ENCODE assay signal across 14 cellular contexts in the genomic region with DNA sequence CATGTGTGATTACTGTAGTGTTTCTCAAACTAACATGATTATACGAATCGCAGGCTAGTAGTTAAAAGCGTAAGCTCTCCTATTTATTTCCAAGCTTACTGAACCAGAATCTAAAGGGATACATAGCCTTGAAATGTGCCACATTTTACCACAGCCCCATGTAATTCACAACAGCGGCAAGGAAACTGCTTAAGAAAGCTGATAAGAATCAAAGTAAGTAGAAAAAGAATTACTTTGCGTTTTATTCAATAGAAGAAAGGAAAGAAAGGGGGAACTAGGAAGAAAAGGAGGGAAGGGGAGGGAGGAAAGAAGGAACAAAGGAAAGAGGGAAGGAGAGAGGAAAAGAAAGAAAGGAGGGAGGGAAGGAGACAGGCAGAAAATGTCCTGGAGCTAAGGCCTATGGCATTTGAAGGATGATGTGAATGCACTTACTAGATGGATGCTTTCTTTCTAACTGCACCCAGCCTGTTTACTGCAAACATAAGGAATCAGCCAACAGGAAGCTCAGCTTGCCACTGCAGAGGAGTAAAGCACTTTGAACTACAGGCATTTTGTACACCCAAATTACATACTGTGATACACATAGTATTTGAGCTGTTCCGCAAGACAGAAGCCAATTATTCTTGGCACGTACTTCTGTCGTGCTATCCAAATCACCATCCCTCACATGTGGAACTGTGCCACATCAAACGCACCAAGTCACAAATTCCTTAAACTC.
A peak's percentile ranks its signal among the peaks of the same experiment; 100 is the strongest.
DNase-seq lines count a peak whose midpoint lies in the region; ATAC-seq and TF ChIP-seq lines count a peak whose summit lies in the region.
"Had no signal": no experiment of that assay in that cellular context is flagged by ENCODE, and none has a peak within 500 bp of the region (broad histone marks: within the 10 kb centered on the region; RNA-seq: fewer than 3 reads in every experiment).

No MANE protein-coding gene starts in this region.

- BruUV-seq in OCI-LY7 (replicated peaks; lab: Mats Ljungman, UMichigan) = no TSS peak

- in situ Hi-C loops in gastrocnemius medialis (cut with MboI; ENCODE audit: low sequenced_read_pairs in 4 of 4) = no loop called here

- no peak for TF ChIP-seq POLR2A in gastrocnemius medialis (IDR thresholded peaks at IDR 0.05)

- peaks cover 54% of the 10 kb centered on the region for H3K4me1 Mint-ChIP-seq in activated CD4-positive, alpha-beta T cell treated with anti-CD3 and anti-CD28 coated beads, Interleukin-2, amount 10 ng/mL, durations not matched to agents 24 days and 14 days
- H3K4me1 Mint-ChIP-seq in T-cell = peaks cover 21 to 43% (median 36%) of the 10 kb centered on the region in 3 donors

- intact Hi-C loops in activated CD4-positive, alpha-beta T cell treated with anti-CD3 and anti-CD28 coated beads, Interleukin-2, amount 10 ng/mL, durations not matched to agents 24 days and 14 days (cut with micrococcal nuclease) = no loop called here
- intact Hi-C loops in gastrocnemius medialis (cut with DNase I; ENCODE audit: low total_unique reads) = no loop called here
- intact Hi-C loops in OCI-LY7 (cut with micrococcal nuclease; ENCODE audit: unreplicated experiment) = no loop called here

- peaks cover 43 to 52% of the 10 kb centered on the region in 2 donors for H3K4me1 ChIP-seq in gastrocnemius medialis
- H3K4me1 ChIP-seq in OCI-LY7 (ENCODE audit: insufficient read depth, low read length, poor library complexity, severe bottlenecking) = no peaks in the 10 kb centered on the region
- H3K4me1 ChIP-seq: HAP-1 had no signal

- H2AFZ ChIP-seq in OCI-LY7 (ENCODE audit: low read length) = no peak overlapping the region

- H3K4me3 Mint-ChIP-seq in activated CD4-positive, alpha-beta T cell treated with anti-CD3 and anti-CD28 coated beads, Interleukin-2, amount 10 ng/mL, durations not matched to agents 24 days and 14 days = peak overlapping the region; percentile 41
- H3K4me3 Mint-ChIP-seq in T-cell = no peak overlapping the region

- H3K36me3 ChIP-seq in gastrocnemius medialis (no peaks in the 10 kb centered on the region), OCI-LY7 (ENCODE audit: insufficient read depth, low read length) (no peaks in the 10 kb centered on the region)
- H3K36me3 ChIP-seq: HAP-1 had no signal

- no peaks in the 10 kb centered on the region for H3K27me3 ChIP-seq in gastrocnemius medialis
- H3K27me3 ChIP-seq: foreskin keratinocyte had no signal

- H3K4me3 ChIP-seq in gastrocnemius medialis = no peak overlapping the region
- no peak overlapping the region for H3K4me3 ChIP-seq in OCI-LY7 (ENCODE audit: low read depth, low read length, poor library complexity, severe bottlenecking)
- H3K4me3 ChIP-seq: HAP-1 had no signal

- peaks cover 14% of the 10 kb centered on the region for H3K9me3 Mint-ChIP-seq in activated CD4-positive, alpha-beta T cell treated with anti-CD3 and anti-CD28 coated beads, Interleukin-2, amount 10 ng/mL, durations not matched to agents 24 days and 14 days
- peaks cover 0 to 4% (median 0%) of the 10 kb centered on the region in 3 donors for H3K9me3 Mint-ChIP-seq in T-cell
- H3K9me3 Mint-ChIP-seq: CD4-positive, alpha-beta memory T cell had no signal

- CTCF ChIA-PET in T-cell (lab: Charles Lee) (interaction anchor here (0.6 to 2.0 kb wide), 3 partner anchors 213 to 693 kb away, joined by 4 to 9 read pairs (median 4); no protein-coding TSS in a partner anchor), OCI-LY7 (lab: Charles Lee; ENCODE audit: unreplicated experiment) (no interaction called here)

- no peaks in the 10 kb centered on the region for H3K9me2 ChIP-seq in OCI-LY7 (ENCODE audit: insufficient read depth, low read length)

- DNase-seq in activated CD4-positive, alpha-beta T cell treated with anti-CD3 and anti-CD28 coated beads, Interleukin-2, amount 10 ng/mL, durations not matched to agents 24 days and 14 days = peak; percentile 73
- no peak for DNase-seq in activated CD4-positive, alpha-beta T cell treated with anti-CD3 and anti-CD28 coated beads, Interleukin-2, amount 50 U/mL, for 4 hours
- DNase-seq in T-cell = no peak
- peak; percentile 70 for DNase-seq in iris pigment epithelial cell (ENCODE audit: low read depth)
- no peak for DNase-seq in gastrocnemius medialis
- no peak for DNase-seq in dermis blood vessel endothelial cell
- no peak for DNase-seq in NCI-H748 treated with DMSO at 0.1 percent for 48 hours (lab: John Stamatoyannopoulos, UW)
- DNase-seq in OCI-LY7 (ENCODE audit: low spot score) = no peak
- DNase-seq: activated naive CD4-positive, alpha-beta T cell treated with Interleukin-2 at 50 U/mL for 16 hours; caudate nucleus; CD4-positive, alpha-beta memory T cell; foreskin keratinocyte; posterior cingulate gyrus had no signal

- H4K20me1 ChIP-seq in OCI-LY7 (ENCODE audit: insufficient read depth, low read length) = no peaks in the 10 kb centered on the region

- peak overlapping the region in 3 of 4 donors; percentile 28 to 71 (median 48) for H3K27ac ChIP-seq in gastrocnemius medialis
- H3K27ac ChIP-seq in OCI-LY7 (ENCODE audit: low read depth, low read length, poor library complexity, severe bottlenecking) = no peak overlapping the region
- H3K27ac ChIP-seq: foreskin keratinocyte had no signal

- no peak overlapping the region for H3K4me2 ChIP-seq in OCI-LY7 (ENCODE audit: low read length)

- H3K27ac Mint-ChIP-seq in activated CD4-positive, alpha-beta T cell treated with anti-CD3 and anti-CD28 coated beads, Interleukin-2, amount 10 ng/mL, durations not matched to agents 24 days and 14 days = peak overlapping the region; percentile 5
- H3K27ac Mint-ChIP-seq in T-cell = no peak overlapping the region

- POLR2A ChIA-PET in T-cell (lab: Charles Lee) (interaction anchor here (0.6 to 1.3 kb wide), 4 partner anchors 9 to 296 kb away, joined by 4 to 9 read pairs (median 6); no protein-coding TSS in a partner anchor), OCI-LY7 (lab: Charles Lee) (no interaction called here)

- peak in 3 of 4 experiments; percentile 50 to 84 (median 68) for ATAC-seq in T-cell (replicated peaks in 1 of 4)
- no peak for ATAC-seq in gastrocnemius medialis
- ATAC-seq: foreskin keratinocyte had no signal

- no peak for TF ChIP-seq CTCF in gastrocnemius medialis (IDR thresholded peaks at IDR 0.05 in 4 of 5, conservative IDR thresholded peaks at IDR 0.05 in 1 of 5)
- no peak for TF ChIP-seq CTCF in OCI-LY7 (conservative IDR thresholded peaks at IDR 0.05; ENCODE audit: low read length)

- no peaks in the 10 kb centered on the region for H3K79me2 ChIP-seq in OCI-LY7 (ENCODE audit: insufficient read depth, low read depth, low read length)

- no peaks in the 10 kb centered on the region for H3K36me3 Mint-ChIP-seq in activated CD4-positive, alpha-beta T cell treated with anti-CD3 and anti-CD28 coated beads, Interleukin-2, amount 10 ng/mL, durations not matched to agents 24 days and 14 days (ENCODE audit: low read depth)
- H3K36me3 Mint-ChIP-seq in T-cell = no peaks in the 10 kb centered on the region
- H3K36me3 Mint-ChIP-seq: CD4-positive, alpha-beta memory T cell had no signal

- H3K9me3 ChIP-seq in gastrocnemius medialis (no peaks in the 10 kb centered on the region), OCI-LY7 (ENCODE audit: low read length) (no peaks in the 10 kb centered on the region)
- H3K9me3 ChIP-seq: HAP-1 had no signal

- no peaks in the 10 kb centered on the region for H3K27me3 Mint-ChIP-seq in activated CD4-positive, alpha-beta T cell treated with anti-CD3 and anti-CD28 coated beads, Interleukin-2, amount 10 ng/mL, durations not matched to agents 24 days and 14 days
- H3K27me3 Mint-ChIP-seq in T-cell = no peaks in the 10 kb centered on the region
- H3K27me3 Mint-ChIP-seq: CD4-positive, alpha-beta memory T cell had no signal

Comparison
In these comparisons a context has a peak if more than half of its experiments do, and no peak if none do; other contexts are left out.
1. DNase-seq: peak in activated CD4-positive, alpha-beta T cell treated with anti-CD3 and anti-CD28 coated beads, Interleukin-2, amount 10 ng/mL, durations not matched to agents 24 days and 14 days (single experiment) and iris pigment epithelial cell (single experiment); none in activated CD4-positive, alpha-beta T cell treated with anti-CD3 and anti-CD28 coated beads, Interleukin-2, amount 50 U/mL, for 4 hours (0 of 2), T-cell (0 of 34), gastrocnemius medialis (0 of 2), dermis blood vessel endothelial cell (single experiment), NCI-H748 treated with DMSO at 0.1 percent for 48 hours (single experiment) and OCI-LY7 (single experiment).
2. ATAC-seq: peak in T-cell (3 of 4); none in gastrocnemius medialis (0 of 2).